17 cellular contexts compared by ENCODE assay signal in the genomic region with DNA sequence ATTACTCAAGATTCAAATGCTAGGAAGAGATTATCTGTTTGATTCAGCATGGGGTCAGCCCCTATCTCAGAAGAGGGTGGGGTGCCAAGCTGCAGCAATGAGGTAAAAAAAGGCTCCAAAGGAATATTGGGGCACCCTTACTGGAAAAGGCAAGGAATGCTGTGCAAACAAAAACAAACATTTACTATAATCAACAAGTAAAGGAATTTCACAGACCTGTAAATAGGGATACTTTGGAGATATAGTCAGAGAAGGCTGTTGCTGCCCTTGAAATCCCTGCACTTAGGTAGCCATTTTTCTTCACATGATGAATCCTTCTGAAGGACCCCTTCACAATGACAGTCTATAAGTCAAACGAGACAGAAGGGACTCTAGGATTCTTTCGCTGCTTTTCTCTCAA.
"Had no signal": no experiment of that assay in that cellular context is flagged by ENCODE, and none has a peak within 500 bp of the region (broad histone marks: within the 10 kb centered on the region; RNA-seq: fewer than 3 reads in every experiment).

No MANE protein-coding gene starts in this region.

- H3K36me3 Mint-ChIP-seq: WTC11 had no signal

- H3K4me1 ChIP-seq: prostate gland had no signal

- H3K27me3 ChIP-seq: brain microvascular endothelial cell, gastroesophageal sphincter, right lobe of liver, spleen, tibial artery, vagina had no signal

- H3K4me3 Mint-ChIP-seq: activated T-helper 1 cell treated with anti-CD3 and anti-CD28 coated beads, Interleukin-12 subunit alpha, Interleukin-12 subunit beta, Interleukin-2, Interleukin-4 antibody, amounts not matched to agents 30 ng/mL and 10 ng/mL and 1 ng/mL, durations not matched to agents 14 hours and 24 hours and 36 hours; nephron progenitor cell; WTC11 had no signal

- H3K9me3 Mint-ChIP-seq: activated T-helper 1 cell treated with anti-CD3 and anti-CD28 coated beads, Interleukin-12 subunit alpha, Interleukin-12 subunit beta, Interleukin-2, Interleukin-4 antibody, amounts not matched to agents 30 ng/mL and 10 ng/mL and 1 ng/mL, durations not matched to agents 14 hours and 24 hours and 36 hours; WTC11 had no signal

- H3K36me3 ChIP-seq: brain microvascular endothelial cell, gastroesophageal sphincter, prostate gland, right lobe of liver, spleen, tibial artery, vagina had no signal

- H3K9me3 ChIP-seq: gastroesophageal sphincter, prostate gland, right lobe of liver, spleen, tibial artery, vagina had no signal

- H3K27ac Mint-ChIP-seq: activated T-helper 1 cell treated with anti-CD3 and anti-CD28 coated beads, Interleukin-12 subunit alpha, Interleukin-12 subunit beta, Interleukin-2, Interleukin-4 antibody, amounts not matched to agents 30 ng/mL and 10 ng/mL and 1 ng/mL, durations not matched to agents 14 hours and 24 hours and 36 hours; WTC11 had no signal

- DNase-seq: activated CD4-positive, alpha-beta T cell treated with anti-CD3 and anti-CD28 coated beads for 48 hours; activated naive CD4-positive, alpha-beta T cell; anterior cingulate cortex; brain microvascular endothelial cell; dermis blood vessel endothelial cell; islet precursor cell; nephron progenitor cell; right lobe of liver; spleen; stimulated activated CD4-positive, alpha-beta T cell treated with anti-CD3 and anti-CD28 coated beads, Interleukin-1b, Interleukin-23, amount 100 ng/mL, for 48 hours; T-helper 2 cell; tibial artery had no signal

- H3K27ac ChIP-seq: brain microvascular endothelial cell, right lobe of liver, tibial artery, vagina had no signal

- ATAC-seq: gastroesophageal sphincter, WTC11 had no signal

- H3K4me3 ChIP-seq: gastroesophageal sphincter, prostate gland, right lobe of liver, tibial artery, vagina had no signal
